ENCODE assay signal across 12 cellular contexts in the genomic region with DNA sequence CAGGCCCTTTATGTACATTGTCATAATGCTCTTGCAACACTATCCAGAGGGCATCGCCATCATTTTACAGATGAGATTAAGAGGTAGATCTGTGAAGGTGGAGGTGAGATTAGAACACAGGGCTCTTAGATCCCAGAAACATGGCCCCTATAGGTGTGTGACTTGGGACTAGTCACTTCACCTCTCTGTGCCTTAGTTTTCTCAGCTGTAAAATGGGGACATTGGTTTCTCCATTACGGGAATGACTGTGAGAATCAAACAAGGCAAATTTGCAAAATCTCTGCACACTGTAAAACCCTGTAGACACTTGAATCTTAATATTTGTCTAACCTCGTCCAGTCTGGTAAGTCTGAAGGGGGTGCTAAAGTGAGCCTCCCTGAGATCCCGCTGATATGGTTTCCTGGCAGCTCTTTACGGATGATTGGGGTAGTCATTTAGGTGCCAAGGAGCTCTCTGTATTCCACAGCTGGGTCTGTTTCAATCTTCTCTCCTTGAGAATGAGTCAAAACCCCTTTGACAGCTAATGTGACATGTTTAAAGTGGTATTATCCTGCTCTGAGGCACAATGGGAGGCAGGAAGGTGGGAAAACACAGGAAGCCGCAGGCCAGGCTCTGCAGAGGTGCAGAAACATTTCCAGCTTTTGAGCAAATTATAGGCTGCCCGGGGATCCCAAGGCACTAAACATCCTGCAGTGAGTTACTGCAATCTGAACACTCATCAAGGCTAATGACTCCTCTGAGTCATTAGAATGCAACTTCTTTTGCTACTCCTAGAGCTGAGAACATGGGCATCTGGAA.
DNase-seq lines count a peak whose midpoint lies in the region; ATAC-seq and TF ChIP-seq lines count a peak whose summit lies in the region.
"Had no signal": no experiment of that assay in that cellular context is flagged by ENCODE, and none has a peak within 500 bp of the region (broad histone marks: within the 10 kb centered on the region; RNA-seq: fewer than 3 reads in every experiment).

No MANE protein-coding gene starts in this region.

- no peak for ATAC-seq in HG03095 (IDR thresholded peaks at IDR 0.05; ENCODE audit: unreplicated experiment)
- ATAC-seq in GM21737 (IDR thresholded peaks at IDR 0.05; ENCODE audit: unreplicated experiment) = no peak
- ATAC-seq in HG03108 (IDR thresholded peaks at IDR 0.05; ENCODE audit: unreplicated experiment) = no peak

- peak overlapping the region; percentile 30 for H3K4me2 ChIP-seq in parathyroid adenoma (ENCODE audit: low read length)

- peaks cover 11% of the 10 kb centered on the region for H3K4me1 Mint-ChIP-seq in CD14-positive monocyte

- peak; percentile 96 for DNase-seq in Daoy (ENCODE audit: low read depth)
- peak; percentile 72 for DNase-seq in fibroblast of gingiva (ENCODE audit: low read depth)
- DNase-seq in CD14-positive monocyte (ENCODE audit: low spot score) = no peak
- DNase-seq: activated CD4-positive, alpha-beta T cell treated with anti-CD3 and anti-CD28 coated beads for 4 hours; DND-41; left ventricle myocardium inferior; NCI-H82 had no signal

- no peaks in the 10 kb centered on the region for H3K9me3 ChIP-seq in parathyroid adenoma (ENCODE audit: control insufficient read depth, low read length)

- intact Hi-C loops in CD14-positive monocyte (cut with micrococcal nuclease) = no loop called here

- TF ChIP-seq CTCF in parathyroid adenoma (IDR thresholded peaks at IDR 0.05) = no peak
- TF ChIP-seq CTCF in CD14-positive monocyte (IDR thresholded peaks at IDR 0.05) = no peak

- H3K27ac ChIP-seq in parathyroid adenoma = peak overlapping the region; percentile 22
- H3K27ac ChIP-seq: left ventricle myocardium inferior had no signal

- H3K27ac Mint-ChIP-seq in CD14-positive monocyte = no peak overlapping the region

- peak overlapping the region; percentile 4 for H3K4me3 ChIP-seq in parathyroid adenoma (ENCODE audit: low read depth, low read length)
- H3K4me3 ChIP-seq: left ventricle myocardium inferior had no signal

- H3K27me3 Mint-ChIP-seq in CD14-positive monocyte (ENCODE audit: low read depth in 3 of 3) = peaks cover 0 to 2% (median 0%) of the 10 kb centered on the region in 3 donors

- no peaks in the 10 kb centered on the region for H3K36me3 Mint-ChIP-seq in CD14-positive monocyte

- H3K4me3 Mint-ChIP-seq in CD14-positive monocyte = no peak overlapping the region

- H3K27me3 ChIP-seq in parathyroid adenoma (ENCODE audit: control insufficient read depth, insufficient read depth, low read length) = no peaks in the 10 kb centered on the region

- H2AFZ ChIP-seq in parathyroid adenoma = no peak overlapping the region

- no peak overlapping the region for H3K9ac ChIP-seq in parathyroid adenoma

- peaks cover 32% of the 10 kb centered on the region for H3K4me1 ChIP-seq in parathyroid adenoma

- no peaks in the 10 kb centered on the region for H3K79me2 ChIP-seq in parathyroid adenoma

- no peaks in the 10 kb centered on the region for H3K36me3 ChIP-seq in parathyroid adenoma (ENCODE audit: control insufficient read depth, insufficient read depth, low read length)
- H3K36me3 ChIP-seq: left ventricle myocardium inferior had no signal

- peaks cover 0 to 2% (median 0%) of the 10 kb centered on the region in 7 donors for H3K9me3 Mint-ChIP-seq in CD14-positive monocyte

TF ChIP-seq in PFSK-1, 5 proteins besides CTCF, POLR2A, EP300 and RAD21:
- TF ChIP-seq POLR2AphosphoS5 (IDR thresholded peaks at IDR 0.05; ENCODE audit: low read depth, low read length) = 0 out of 2 replicates have a peak, but pooled peaks have one; percentile 50
- peak; percentile 55 for TF ChIP-seq FOXP2 (optimal IDR thresholded peaks at IDR 0.05; ENCODE audit: borderline replicate concordance, extremely low read depth, extremely low read length, insufficient read depth)
- TF ChIP-seq TAF1 (IDR thresholded peaks at IDR 0.05; ENCODE audit: borderline replicate concordance, insufficient read depth, low read length) = peak; percentile 60; the same call in 1 of the 2 replicates
- TF ChIP-seq, protein P1, sequence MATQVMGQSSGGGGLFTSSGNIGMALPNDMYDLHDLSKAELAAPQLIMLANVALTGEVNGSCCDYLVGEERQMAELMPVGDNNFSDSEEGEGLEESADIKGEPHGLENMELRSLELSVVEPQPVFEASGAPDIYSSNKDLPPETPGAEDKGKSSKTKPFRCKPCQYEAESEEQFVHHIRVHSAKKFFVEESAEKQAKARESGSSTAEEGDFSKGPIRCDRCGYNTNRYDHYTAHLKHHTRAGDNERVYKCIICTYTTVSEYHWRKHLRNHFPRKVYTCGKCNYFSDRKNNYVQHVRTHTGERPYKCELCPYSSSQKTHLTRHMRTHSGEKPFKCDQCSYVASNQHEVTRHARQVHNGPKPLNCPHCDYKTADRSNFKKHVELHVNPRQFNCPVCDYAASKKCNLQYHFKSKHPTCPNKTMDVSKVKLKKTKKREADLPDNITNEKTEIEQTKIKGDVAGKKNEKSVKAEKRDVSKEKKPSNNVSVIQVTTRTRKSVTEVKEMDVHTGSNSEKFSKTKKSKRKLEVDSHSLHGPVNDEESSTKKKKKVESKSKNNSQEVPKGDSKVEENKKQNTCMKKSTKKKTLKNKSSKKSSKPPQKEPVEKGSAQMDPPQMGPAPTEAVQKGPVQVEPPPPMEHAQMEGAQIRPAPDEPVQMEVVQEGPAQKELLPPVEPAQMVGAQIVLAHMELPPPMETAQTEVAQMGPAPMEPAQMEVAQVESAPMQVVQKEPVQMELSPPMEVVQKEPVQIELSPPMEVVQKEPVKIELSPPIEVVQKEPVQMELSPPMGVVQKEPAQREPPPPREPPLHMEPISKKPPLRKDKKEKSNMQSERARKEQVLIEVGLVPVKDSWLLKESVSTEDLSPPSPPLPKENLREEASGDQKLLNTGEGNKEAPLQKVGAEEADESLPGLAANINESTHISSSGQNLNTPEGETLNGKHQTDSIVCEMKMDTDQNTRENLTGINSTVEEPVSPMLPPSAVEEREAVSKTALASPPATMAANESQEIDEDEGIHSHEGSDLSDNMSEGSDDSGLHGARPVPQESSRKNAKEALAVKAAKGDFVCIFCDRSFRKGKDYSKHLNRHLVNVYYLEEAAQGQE (IDR thresholded peaks at IDR 0.05; ENCODE audit: insufficient read depth in 1 of 2, low read depth in 2 of 2, low read length in 2 of 2) = peak in 1 of 2 experiments; percentile 78; a peak in 2 of 4 replicates
- peak; percentile 89; the same call in 1 of the 2 replicates for TF ChIP-seq SIN3A (IDR thresholded peaks at IDR 0.05; ENCODE audit: borderline replicate concordance, insufficient read depth, low read length)
